In the genomic region with DNA sequence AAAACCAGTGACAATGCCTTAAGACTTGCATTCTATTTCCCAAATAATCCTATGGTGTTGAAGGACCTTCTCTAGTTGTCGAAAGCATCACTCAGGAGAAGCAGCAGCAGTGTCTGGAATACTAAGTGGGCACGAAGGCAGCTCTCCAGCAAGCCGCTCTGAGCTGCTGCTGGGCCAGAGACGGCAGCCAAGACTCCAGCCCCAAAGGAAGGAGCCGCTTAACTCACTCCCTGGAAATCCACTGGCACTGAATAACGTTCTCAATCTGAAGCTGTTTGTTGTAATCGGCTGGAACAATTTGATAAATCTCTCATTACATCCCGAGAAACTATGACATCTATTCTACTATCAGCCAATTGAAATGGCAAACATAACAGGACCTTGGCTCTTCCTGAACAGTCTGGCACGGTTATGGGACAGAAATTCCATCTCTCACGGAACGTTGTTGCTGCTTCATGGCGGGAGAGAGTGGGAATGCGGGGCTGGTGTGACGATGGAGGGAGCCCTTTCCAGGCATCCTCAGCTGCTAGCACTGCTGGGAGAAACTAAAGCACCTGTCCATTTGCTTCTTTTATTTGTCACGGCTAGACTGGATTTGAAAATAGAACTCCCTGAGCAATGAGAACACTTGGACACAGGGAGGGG, we compare ENCODE assay signal across 13 cellular contexts.
"Had no signal": no experiment of that assay in that cellular context is flagged by ENCODE, and none has a peak within 500 bp of the region (broad histone marks: within the 10 kb centered on the region; RNA-seq: fewer than 3 reads in every experiment).

No MANE protein-coding gene starts in this region.

- H3K27ac ChIP-seq: esophagus muscularis mucosa, suprapubic skin had no signal

- H3K4me3 ChIP-seq: esophagus muscularis mucosa, smooth muscle cell, suprapubic skin had no signal

- H3K9me3 ChIP-seq: esophagus muscularis mucosa, suprapubic skin had no signal

- H3K4me2 ChIP-seq: smooth muscle cell had no signal

- DNase-seq: activated B cell treated with CpG ODN at 0.5 μM for 24 hours; activated CD4-positive, alpha-beta T cell treated with anti-CD3 and anti-CD28 coated beads for 48 hours; activated CD8-positive, alpha-beta T cell treated with anti-CD3 and anti-CD28 coated beads for 36 hours; activated effector memory CD4-positive, alpha-beta T cell treated with anti-CD3 and anti-CD28 coated beads, Interleukin-2, amount 50 U/mL, for 16 hours; activated T-cell treated with anti-CD3 and anti-CD28 coated beads, Interleukin-2, amount 50 U/mL, for 48 hours; mesendoderm; stimulated activated CD4-positive, alpha-beta T cell treated with anti-CD3 and anti-CD28 coated beads, Interleukin-4, amount 100 ng/mL, for 4 hours; stimulated activated CD8-positive, alpha-beta memory T cell treated with anti-CD3 and anti-CD28 coated beads, Interleukin-4, amount 100 ng/mL, for 48 hours; stimulated activated naive CD4-positive, alpha-beta T cell treated with Interleukin-2 at 50 U/mL for 16 hours; SW 1271 had no signal

- H3K36me3 ChIP-seq: esophagus muscularis mucosa, suprapubic skin had no signal

- H3K27me3 ChIP-seq: esophagus muscularis mucosa had no signal
